16 cellular contexts compared by ENCODE assay signal in the genomic region with DNA sequence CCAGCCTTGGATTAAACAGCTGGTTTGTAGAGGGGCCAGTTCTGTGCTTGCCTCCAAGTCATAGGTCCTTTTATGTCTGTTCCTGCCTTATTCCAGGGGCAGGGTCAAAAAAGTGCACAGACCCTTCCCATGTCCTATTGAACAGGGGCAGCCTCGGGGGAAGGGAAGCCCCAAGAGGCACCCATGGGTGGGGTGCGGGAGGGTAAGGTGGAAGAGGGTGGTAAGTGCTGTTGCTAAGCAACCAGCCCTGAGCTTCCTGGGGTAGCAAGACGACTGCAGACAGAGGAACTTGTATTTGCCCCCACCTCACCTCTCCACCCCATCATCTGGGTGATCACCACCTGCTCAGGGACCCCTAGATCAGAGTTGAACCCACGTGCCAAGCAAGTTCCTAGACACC. TPM values are rescaled to one million over a fixed set of nuclear protein-coding genes. Genes with fewer than 3 reads are reported as not detected.
A peak's percentile ranks its signal among the peaks of the same experiment; 100 is the strongest.
DNase-seq lines count a peak whose midpoint lies in the region; ATAC-seq and TF ChIP-seq lines count a peak whose summit lies in the region.
"Had no signal": no experiment of that assay in that cellular context is flagged by ENCODE, and none has a peak within 500 bp of the region (broad histone marks: within the 10 kb centered on the region; RNA-seq: fewer than 3 reads in every experiment).

No MANE protein-coding gene starts in this region.

- POLR2A ChIA-PET in activated CD4-positive, alpha-beta T cell treated with anti-CD3 and anti-CD28 coated beads for 36 hours (lab: Charles Lee): interaction anchor here (2.8 kb wide), 1 partner anchor 20 kb away, joined by 9 read pairs; no protein-coding TSS in a partner anchor
- POLR2A ChIA-PET in CD4-positive, alpha-beta memory T cell (lab: Charles Lee; ENCODE audit: partially characterized antibody): interaction anchor here (0.6 to 4.8 kb wide), 8 partner anchors 9 to 61 kb away, joined by 3 to 21 read pairs (median 4); a partner anchor contains a TSS
- POLR2A ChIA-PET in activated CD8-positive, alpha-beta T cell treated with anti-CD3 and anti-CD28 coated beads for 36 hours (lab: Charles Lee): interaction anchor here (1.0 to 6.1 kb wide), 8 partner anchors 10 to 55 kb away, joined by 3 to 51 read pairs (median 5); no protein-coding TSS in a partner anchor

- no peaks in the 10 kb centered on the region for H3K9me3 ChIP-seq in CD4-positive, alpha-beta memory T cell (ENCODE audit: control insufficient read depth in 1 of 2, low read length in 2 of 2)
- H3K9me3 ChIP-seq: A549 had no signal

- DNase-seq in activated CD4-positive, alpha-beta T cell treated with anti-CD3 and anti-CD28 coated beads for 36 hours: no peak
- DNase-seq in activated CD4-positive, alpha-beta T cell treated with anti-CD3 and anti-CD28 coated beads, Interleukin-2, amount 50 U/mL, for 1 hour: no peak
- DNase-seq in CD4-positive, alpha-beta memory T cell: peak in 1 of 5 donors; percentile 28
- peak; percentile 41 for DNase-seq in activated CD8-positive, alpha-beta T cell treated with anti-CD3 and anti-CD28 coated beads for 36 hours
- DNase-seq in memory B cell (ENCODE audit: low spot score in 2 of 2): no peak
- no peak for DNase-seq in AML-193 (lab: John Stamatoyannopoulos, UW)
- no peak for DNase-seq in NCI-H1105 treated with DMSO at 0.1 percent for 48 hours (lab: John Stamatoyannopoulos, UW)
- DNase-seq in activated CD4-positive, CD25-positive, alpha-beta regulatory T cell (lab: John Stamatoyannopoulos, UW): no peak
- DNase-seq: DND-41, GOT3, NCI-H187 treated with DMSO at 0.1 percent for 48 hours, NCI-H446 treated with DMSO at 0.1 percent for 48 hours, trophoblast cell had no signal

- no peaks in the 10 kb centered on the region for H3K27me3 Mint-ChIP-seq in activated CD4-positive, alpha-beta T cell treated with anti-CD3 and anti-CD28 coated beads for 36 hours
- no peaks in the 10 kb centered on the region for H3K27me3 Mint-ChIP-seq in CD4-positive, alpha-beta memory T cell
- no peaks in the 10 kb centered on the region for H3K27me3 Mint-ChIP-seq in activated CD8-positive, alpha-beta T cell treated with anti-CD3 and anti-CD28 coated beads for 36 hours
- no peaks in the 10 kb centered on the region for H3K27me3 Mint-ChIP-seq in memory B cell

- H3K36me3 ChIP-seq in CD4-positive, alpha-beta memory T cell (ENCODE audit: insufficient read depth, low read length): no peaks in the 10 kb centered on the region

- peaks cover 11% of the 10 kb centered on the region for H3K36me3 Mint-ChIP-seq in activated CD4-positive, alpha-beta T cell treated with anti-CD3 and anti-CD28 coated beads for 36 hours (ENCODE audit: low read depth)
- peaks cover 7 to 9% of the 10 kb centered on the region in 2 donors for H3K36me3 Mint-ChIP-seq in CD4-positive, alpha-beta memory T cell
- H3K36me3 Mint-ChIP-seq in activated CD8-positive, alpha-beta T cell treated with anti-CD3 and anti-CD28 coated beads for 36 hours (ENCODE audit: low read depth): peaks cover 25% of the 10 kb centered on the region
- peaks cover 6% of the 10 kb centered on the region for H3K36me3 Mint-ChIP-seq in memory B cell

- CTCF ChIA-PET in activated CD4-positive, alpha-beta T cell treated with anti-CD3 and anti-CD28 coated beads for 36 hours (lab: Charles Lee): interaction anchor here (0.6 to 1.3 kb wide), 4 partner anchors 10 to 233 kb away, joined by 3 to 4 read pairs (median 4); no protein-coding TSS in a partner anchor
- CTCF ChIA-PET in CD4-positive, alpha-beta memory T cell (lab: Charles Lee; ENCODE audit: partially characterized antibody): interaction anchor here (0.8 to 2.1 kb wide), 4 partner anchors 8 to 57 kb away, joined by 3 to 8 read pairs (median 4); no protein-coding TSS in a partner anchor
- CTCF ChIA-PET in activated CD8-positive, alpha-beta T cell treated with anti-CD3 and anti-CD28 coated beads for 36 hours (lab: Charles Lee): interaction anchor here (0.7 to 2.5 kb wide), 9 partner anchors 9 to 233 kb away, joined by 3 to 11 read pairs (median 4); no protein-coding TSS in a partner anchor

- H3K4me3 Mint-ChIP-seq in activated CD4-positive, alpha-beta T cell treated with anti-CD3 and anti-CD28 coated beads for 36 hours: no peak overlapping the region
- H3K4me3 Mint-ChIP-seq in CD4-positive, alpha-beta memory T cell: peak overlapping the region in 6 of 8 donors; percentile 58 to 71 (median 68)
- peak overlapping the region; percentile 1 for H3K4me3 Mint-ChIP-seq in activated CD8-positive, alpha-beta T cell treated with anti-CD3 and anti-CD28 coated beads for 36 hours
- H3K4me3 Mint-ChIP-seq in memory B cell: peak overlapping the region; percentile 52
- H3K4me3 Mint-ChIP-seq: mesothelial cell of epicardium had no signal

- H3K27ac Mint-ChIP-seq in activated CD4-positive, alpha-beta T cell treated with anti-CD3 and anti-CD28 coated beads for 36 hours: peak overlapping the region; percentile 75
- peak overlapping the region; percentile 4 to 90 (median 84) for H3K27ac Mint-ChIP-seq in CD4-positive, alpha-beta memory T cell
- H3K27ac Mint-ChIP-seq in activated CD8-positive, alpha-beta T cell treated with anti-CD3 and anti-CD28 coated beads for 36 hours: peak overlapping the region; percentile 65
- H3K27ac Mint-ChIP-seq in memory B cell: no peak overlapping the region
- H3K27ac Mint-ChIP-seq: mesothelial cell of epicardium had no signal

- H3K27me3 ChIP-seq in CD4-positive, alpha-beta memory T cell (ENCODE audit: insufficient read depth, low read length): no peaks in the 10 kb centered on the region

- no peak for TF ChIP-seq CTCF in activated CD8-positive, alpha-beta T cell treated with anti-CD3 and anti-CD28 coated beads for 36 hours (IDR thresholded peaks at IDR 0.05)

- intact Hi-C loops in activated CD4-positive, alpha-beta T cell treated with anti-CD3 and anti-CD28 coated beads for 36 hours (cut with DNase I, micrococcal nuclease): no loop called here
- intact Hi-C loops in CD4-positive, alpha-beta memory T cell (cut with micrococcal nuclease): no loop called here
- intact Hi-C loops in activated CD8-positive, alpha-beta T cell treated with anti-CD3 and anti-CD28 coated beads for 36 hours (cut with micrococcal nuclease): loop anchor here (2.0 kb wide), 1 partner anchor 19 kb away; no protein-coding TSS in a partner anchor

- no peaks in the 10 kb centered on the region for H3K9me3 Mint-ChIP-seq in activated CD4-positive, alpha-beta T cell treated with anti-CD3 and anti-CD28 coated beads for 36 hours (ENCODE audit: low read depth)
- H3K9me3 Mint-ChIP-seq in CD4-positive, alpha-beta memory T cell: no peaks in the 10 kb centered on the region
- no peaks in the 10 kb centered on the region for H3K9me3 Mint-ChIP-seq in activated CD8-positive, alpha-beta T cell treated with anti-CD3 and anti-CD28 coated beads for 36 hours
- H3K9me3 Mint-ChIP-seq in memory B cell: no peaks in the 10 kb centered on the region
- H3K9me3 Mint-ChIP-seq: mesothelial cell of epicardium had no signal

- ATAC-seq in activated CD4-positive, alpha-beta T cell treated with anti-CD3 and anti-CD28 coated beads for 36 hours: no peak
- ATAC-seq in activated CD8-positive, alpha-beta T cell treated with anti-CD3 and anti-CD28 coated beads for 36 hours: peak; percentile 25
- peak; percentile 78 for ATAC-seq in memory B cell (ENCODE audit: low read depth)
- ATAC-seq: A549 had no signal

- H3K4me3 ChIP-seq in CD4-positive, alpha-beta memory T cell (ENCODE audit: low read length in 2 of 2): peak overlapping the region in 1 of 2 donors; percentile 20
- H3K4me3 ChIP-seq: A549 had no signal

- peak overlapping the region; percentile 9 for H3K27ac ChIP-seq in CD4-positive, alpha-beta memory T cell (ENCODE audit: low read depth, low read length)
- H3K27ac ChIP-seq: A549, VCaP had no signal

- peaks cover 56% of the 10 kb centered on the region for H3K4me1 ChIP-seq in CD4-positive, alpha-beta memory T cell (ENCODE audit: insufficient read depth, low read length)
- H3K4me1 ChIP-seq: A549 had no signal

- peaks cover 89% of the 10 kb centered on the region for H3K4me1 Mint-ChIP-seq in activated CD4-positive, alpha-beta T cell treated with anti-CD3 and anti-CD28 coated beads for 36 hours
- peaks cover 58 to 94% (median 74%) of the 10 kb centered on the region in 4 donors for H3K4me1 Mint-ChIP-seq in CD4-positive, alpha-beta memory T cell
- H3K4me1 Mint-ChIP-seq in activated CD8-positive, alpha-beta T cell treated with anti-CD3 and anti-CD28 coated beads for 36 hours (ENCODE audit: low read depth): peaks cover 92% of the 10 kb centered on the region
- peaks cover 31% of the 10 kb centered on the region for H3K4me1 Mint-ChIP-seq in memory B cell

RNA-seq across cellular contexts. Expression of a gene that starts 7.7 kb away (rescaled TPM):
- total RNA-seq in activated CD4-positive, alpha-beta T cell treated with anti-CD3 and anti-CD28 coated beads for 36 hours: 10 to 100 TPM; 62.3 to 76.2 TPM
- total RNA-seq in CD4-positive, alpha-beta memory T cell: 10 to 100 TPM; 62.2 to 71.6 TPM
- 10 to 100 TPM in 1 of 2 donors, 1 to 10 TPM in 1; 7.5 to 14.6 TPM for polyA plus RNA-seq in CD4-positive, alpha-beta memory T cell
- total RNA-seq in activated CD8-positive, alpha-beta T cell treated with anti-CD3 and anti-CD28 coated beads for 36 hours: 10 to 100 TPM; 84.8 to 97.8 TPM
